8 cellular contexts compared by ENCODE assay signal in genomic region chr11:68009391-68010000, GRCh38. TPM values are rescaled to one million over a fixed set of nuclear protein-coding genes. Genes with fewer than 3 reads are reported as not detected.
DNase-seq lines count a peak whose midpoint lies in the region; ATAC-seq and TF ChIP-seq lines count a peak whose summit lies in the region.

No MANE protein-coding gene starts in this region.

- intact Hi-C loops in lower lobe of right lung (cut with DNase I) = no loop called here
- intact Hi-C loops in testis (cut with DNase I; ENCODE audit: low total_unique reads) = no loop called here

- H3K4me1 ChIP-seq in lower lobe of right lung (peaks cover 60% of the 10 kb centered on the region), testis (peaks cover 11% of the 10 kb centered on the region)

- H3K27me3 ChIP-seq in lower lobe of right lung (ENCODE audit: low read depth) = no peaks in the 10 kb centered on the region
- no peaks in the 10 kb centered on the region for H3K27me3 ChIP-seq in testis

- H3K9me3 ChIP-seq in lower lobe of right lung (no peaks in the 10 kb centered on the region), testis (no peaks in the 10 kb centered on the region)

- H3K27ac ChIP-seq in adipose tissue (ENCODE audit: low read depth, low read length) (peak overlapping the region; percentile 78), lower lobe of right lung (peak overlapping the region; percentile 86), testis (peak overlapping the region in 1 of 2 donors; percentile 75)

- peak overlapping the region; percentile 42 for H3K4me3 ChIP-seq in AG09309 (ENCODE audit: control insufficient read depth, low read depth, low read length)
- peak overlapping the region; percentile 62 for H3K4me3 ChIP-seq in lower lobe of right lung
- no peak overlapping the region for H3K4me3 ChIP-seq in testis

- TF ChIP-seq CTCF in AG09309 (IDR thresholded peaks at IDR 0.05; ENCODE audit: control insufficient read depth, insufficient read depth, low read depth, low read length, missing control alignments) (peak; percentile 35), lower lobe of right lung (IDR thresholded peaks at IDR 0.05) (no peak), testis (IDR thresholded peaks at IDR 0.05) (no peak)

- 35 to 41% (median 40%) methylated on average over 11 of the region's 11 CpGs for WGBS in adipose tissue, 3 donors
- WGBS in testis, 2 donors = 57 to 64% methylated on average over 11 of the region's 11 CpGs

- no peaks in the 10 kb centered on the region for H3K36me3 ChIP-seq in lower lobe of right lung
- no peaks in the 10 kb centered on the region for H3K36me3 ChIP-seq in testis (ENCODE audit: low read depth, missing control alignments)

- no peak for DNase-seq in AG09309 (ENCODE audit: low read depth)
- DNase-seq in KBM-7 = peak; percentile 78
- DNase-seq in lower lobe of right lung = no peak
- no peak for DNase-seq in testis
- DNase-seq in NCI-H1930 (lab: John Stamatoyannopoulos, UW) = no peak
- DNase-seq in SW480 (ENCODE audit: low spot score) = no peak

- ATAC-seq in lower lobe of right lung (peak in 1 of 2 donors; percentile 1), GM19467 (IDR thresholded peaks at IDR 0.05; ENCODE audit: unreplicated experiment) (no peak)

- TF ChIP-seq POLR2A in testis (IDR thresholded peaks at IDR 0.05) = no peak

- in situ Hi-C loops in KBM-7 (cut with MboI; ENCODE audit: low pct_unique_long_range_greater_than_20kb, low sequenced_read_pairs) = no loop called here

RNA-seq across cellular contexts. Expression of gene ALDH3B1, which starts 0.6 kb away (rescaled TPM):
- 1 to 10 TPM; 3.1 to 8.7 (median 6.9) TPM for polyA plus RNA-seq in adipose tissue
- total RNA-seq in lower lobe of right lung = 104 TPM
- total RNA-seq in testis = 1 to 10 TPM; 4.4 to 5.3 TPM
- 8.1 TPM for polyA plus RNA-seq in testis (ENCODE audit: insufficient read depth, low read depth, low replicate concordance)

RNA-seq across cellular contexts. Expression of gene UNC93B1, which starts 5.6 kb away (rescaled TPM):
- polyA plus RNA-seq in adipose tissue = 10 to 100 TPM; 10.7 to 27.1 (median 16.2) TPM
- 121 TPM for total RNA-seq in lower lobe of right lung
- 10 to 100 TPM in 1 of 2 donors, 1 to 10 TPM in 1; 5.3 to 12.3 TPM for total RNA-seq in testis
- polyA plus RNA-seq in testis (ENCODE audit: insufficient read depth, low read depth, low replicate concordance) = 7.9 TPM

RNA-seq across cellular contexts. Expression of gene NDUFS8, which starts 21.0 kb away (rescaled TPM):
- polyA plus RNA-seq in adipose tissue = 100 to 1,000 TPM in 2 of 3 donors, 10 to 100 TPM in 1; 77.7 to 240 (median 115) TPM
- 95.5 TPM for total RNA-seq in lower lobe of right lung
- 100 to 1,000 TPM; 184 to 196 TPM for total RNA-seq in testis
- 149 TPM for polyA plus RNA-seq in testis (ENCODE audit: insufficient read depth, low read depth, low replicate concordance)

RNA-seq across cellular contexts. Expression of gene TCIRG1, which starts 29.3 kb away (rescaled TPM):
- polyA plus RNA-seq in adipose tissue = 100 to 1,000 TPM; 109 to 263 (median 130) TPM
- 276 TPM for total RNA-seq in lower lobe of right lung
- total RNA-seq in testis = 10 to 100 TPM; 52.8 to 53.6 TPM
- 22.2 TPM for polyA plus RNA-seq in testis (ENCODE audit: insufficient read depth, low read depth, low replicate concordance)

Comparison
In these comparisons a context has a peak if more than half of its experiments do, and no peak if none do; other contexts are left out.
1. H3K4me3 ChIP-seq: peak in AG09309 (single experiment) and lower lobe of right lung (single experiment); none in testis (0 of 2).
2. RNA of gene ALDH3B1, which starts 0.6 kb away (total RNA-seq): 104 TPM in lower lobe of right lung (single experiment); 4.4 to 5.3 TPM in testis; every median in the first group is over 10 times any median in the second.